1 cellular context compared by ENCODE assay signal in genomic region chr3:17039579-17039978, GRCh38.
TF ChIP-seq lines count a peak whose summit lies in the region.

No MANE protein-coding gene starts in this region.

TF ChIP-seq in HepG2, 621 proteins besides CTCF, POLR2A, EP300 and RAD21 (continued from another document):
- no peak for TF ChIP-seq TEF (CRISPR knock-in tag; IDR thresholded peaks at IDR 0.05)
